1 cellular context compared by ENCODE assay signal in genomic region chr12:6230321-6231110, GRCh38.
TF ChIP-seq lines count a peak whose summit lies in the region.

No MANE protein-coding gene starts in this region.

TF ChIP-seq in HepG2, 621 proteins besides CTCF, POLR2A, EP300 and RAD21 (continued from another document and continues in another):
- TF ChIP-seq ZNF3 (CRISPR knock-in tag; IDR thresholded peaks at IDR 0.05): no peak
- TF ChIP-seq ZNF430 (CRISPR knock-in tag; IDR thresholded peaks at IDR 0.05): no peak
- no peak for TF ChIP-seq ZNF816 (CRISPR knock-in tag; IDR thresholded peaks at IDR 0.05; ENCODE audit: borderline replicate concordance)
- TF ChIP-seq ZNF563 (CRISPR knock-in tag; IDR thresholded peaks at IDR 0.05): no peak
- TF ChIP-seq ARNTL (CRISPR knock-in tag; IDR thresholded peaks at IDR 0.05): no peak
- no peak for TF ChIP-seq TBL1XR1 (IDR thresholded peaks at IDR 0.05; ENCODE audit: borderline replicate concordance, low read length, partially characterized antibody)
- peak; percentile 56 for TF ChIP-seq TARDBP (CRISPR knock-in tag; IDR thresholded peaks at IDR 0.05)
- TF ChIP-seq NCOA5 (CRISPR knock-in tag; IDR thresholded peaks at IDR 0.05): no peak
- no peak for TF ChIP-seq MED13 (CRISPR knock-in tag; IDR thresholded peaks at IDR 0.05)
- TF ChIP-seq ZNF484 (CRISPR knock-in tag; IDR thresholded peaks at IDR 0.05; ENCODE audit: borderline replicate concordance, low read depth): no peak
- no peak for TF ChIP-seq GRHL1 (CRISPR knock-in tag; conservative IDR thresholded peaks at IDR 0.05)
- TF ChIP-seq NCOA2 (CRISPR knock-in tag; IDR thresholded peaks at IDR 0.05): peak; percentile 92
- no peak for TF ChIP-seq SNRNP70 (IDR thresholded peaks at IDR 0.05; ENCODE audit: low read depth, low read length)
- TF ChIP-seq ZNF546 (CRISPR knock-in tag; conservative IDR thresholded peaks at IDR 0.05): no peak
- TF ChIP-seq NAIF1 (CRISPR knock-in tag; IDR thresholded peaks at IDR 0.05; ENCODE audit: borderline replicate concordance): no peak
- TF ChIP-seq HIVEP1 (CRISPR knock-in tag; IDR thresholded peaks at IDR 0.05): 0 out of 2 replicates have a peak, but pooled peaks have one; percentile 19
- no peak for TF ChIP-seq ETV6 (CRISPR knock-in tag; conservative IDR thresholded peaks at IDR 0.05)
- no peak for TF ChIP-seq ZNF431 (CRISPR knock-in tag; IDR thresholded peaks at IDR 0.05; ENCODE audit: borderline replicate concordance, low read depth)
- TF ChIP-seq GABPA (IDR thresholded peaks at IDR 0.05; ENCODE audit: low read depth, low read length): no peak
- no peak for TF ChIP-seq GABPA (CRISPR knock-in tag; IDR thresholded peaks at IDR 0.05; ENCODE audit: low read depth)
- TF ChIP-seq ZNF780A (CRISPR knock-in tag; IDR thresholded peaks at IDR 0.05): no peak
- TF ChIP-seq TGIF2 (CRISPR knock-in tag; IDR thresholded peaks at IDR 0.05): no peak
- TF ChIP-seq RFX1 (IDR thresholded peaks at IDR 0.05): no peak
- TF ChIP-seq AGO2 (optimal IDR thresholded peaks at IDR 0.05; ENCODE audit: low read depth, low read length): no peak
- TF ChIP-seq, protein P1, sequence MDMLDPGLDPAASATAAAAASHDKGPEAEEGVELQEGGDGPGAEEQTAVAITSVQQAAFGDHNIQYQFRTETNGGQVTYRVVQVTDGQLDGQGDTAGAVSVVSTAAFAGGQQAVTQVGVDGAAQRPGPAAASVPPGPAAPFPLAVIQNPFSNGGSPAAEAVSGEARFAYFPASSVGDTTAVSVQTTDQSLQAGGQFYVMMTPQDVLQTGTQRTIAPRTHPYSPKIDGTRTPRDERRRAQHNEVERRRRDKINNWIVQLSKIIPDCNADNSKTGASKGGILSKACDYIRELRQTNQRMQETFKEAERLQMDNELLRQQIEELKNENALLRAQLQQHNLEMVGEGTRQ (IDR thresholded peaks at IDR 0.05; ENCODE audit: low read depth, low read length): peak; percentile 91
- TF ChIP-seq, protein P1 (CRISPR knock-in tag; IDR thresholded peaks at IDR 0.05; ENCODE audit: borderline replicate concordance): peak; percentile 86; the same call in 1 of the 2 replicates
- no peak for TF ChIP-seq ZNF230 (CRISPR knock-in tag; IDR thresholded peaks at IDR 0.05)
- TF ChIP-seq, protein P2, sequence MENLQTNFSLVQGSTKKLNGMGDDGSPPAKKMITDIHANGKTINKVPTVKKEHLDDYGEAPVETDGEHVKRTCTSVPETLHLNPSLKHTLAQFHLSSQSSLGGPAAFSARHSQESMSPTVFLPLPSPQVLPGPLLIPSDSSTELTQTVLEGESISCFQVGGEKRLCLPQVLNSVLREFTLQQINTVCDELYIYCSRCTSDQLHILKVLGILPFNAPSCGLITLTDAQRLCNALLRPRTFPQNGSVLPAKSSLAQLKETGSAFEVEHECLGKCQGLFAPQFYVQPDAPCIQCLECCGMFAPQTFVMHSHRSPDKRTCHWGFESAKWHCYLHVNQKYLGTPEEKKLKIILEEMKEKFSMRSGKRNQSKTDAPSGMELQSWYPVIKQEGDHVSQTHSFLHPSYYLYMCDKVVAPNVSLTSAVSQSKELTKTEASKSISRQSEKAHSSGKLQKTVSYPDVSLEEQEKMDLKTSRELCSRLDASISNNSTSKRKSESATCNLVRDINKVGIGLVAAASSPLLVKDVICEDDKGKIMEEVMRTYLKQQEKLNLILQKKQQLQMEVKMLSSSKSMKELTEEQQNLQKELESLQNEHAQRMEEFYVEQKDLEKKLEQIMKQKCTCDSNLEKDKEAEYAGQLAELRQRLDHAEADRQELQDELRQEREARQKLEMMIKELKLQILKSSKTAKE (CRISPR knock-in tag; IDR thresholded peaks at IDR 0.05; ENCODE audit: borderline replicate concordance): peak; percentile 52; the same call in 1 of the 2 replicates
- TF ChIP-seq TEAD2 (CRISPR knock-in tag; IDR thresholded peaks at IDR 0.05): no peak
- TF ChIP-seq CC2D1A (CRISPR knock-in tag; IDR thresholded peaks at IDR 0.05): 0 out of 2 replicates have a peak, but pooled peaks have one; percentile 16
- TF ChIP-seq PHF21A (CRISPR knock-in tag; IDR thresholded peaks at IDR 0.05): no peak
- TF ChIP-seq ZFP37 (CRISPR knock-in tag; IDR thresholded peaks at IDR 0.05; ENCODE audit: borderline replicate concordance): no peak
- TF ChIP-seq ZSCAN12 (CRISPR knock-in tag; IDR thresholded peaks at IDR 0.05): no peak
- TF ChIP-seq ATF3 (CRISPR knock-in tag; IDR thresholded peaks at IDR 0.05): no peak
- no peak for TF ChIP-seq ZNF20 (CRISPR knock-in tag; IDR thresholded peaks at IDR 0.05)
- TF ChIP-seq ESRRA (CRISPR knock-in tag; IDR thresholded peaks at IDR 0.05; ENCODE audit: low read depth): no peak
- TF ChIP-seq ELF1 (CRISPR knock-in tag; IDR thresholded peaks at IDR 0.05): peak; percentile 46; the same call in 1 of the 2 replicates
- TF ChIP-seq ZNF777 (CRISPR knock-in tag; IDR thresholded peaks at IDR 0.05): no peak
- TF ChIP-seq PRPF4 (IDR thresholded peaks at IDR 0.05; ENCODE audit: low read depth, low read length, poor library complexity, severe bottlenecking): no peak
- TF ChIP-seq FOSL1 (CRISPR knock-in tag; IDR thresholded peaks at IDR 0.05; ENCODE audit: borderline replicate concordance): no peak
- TF ChIP-seq, protein P3, sequence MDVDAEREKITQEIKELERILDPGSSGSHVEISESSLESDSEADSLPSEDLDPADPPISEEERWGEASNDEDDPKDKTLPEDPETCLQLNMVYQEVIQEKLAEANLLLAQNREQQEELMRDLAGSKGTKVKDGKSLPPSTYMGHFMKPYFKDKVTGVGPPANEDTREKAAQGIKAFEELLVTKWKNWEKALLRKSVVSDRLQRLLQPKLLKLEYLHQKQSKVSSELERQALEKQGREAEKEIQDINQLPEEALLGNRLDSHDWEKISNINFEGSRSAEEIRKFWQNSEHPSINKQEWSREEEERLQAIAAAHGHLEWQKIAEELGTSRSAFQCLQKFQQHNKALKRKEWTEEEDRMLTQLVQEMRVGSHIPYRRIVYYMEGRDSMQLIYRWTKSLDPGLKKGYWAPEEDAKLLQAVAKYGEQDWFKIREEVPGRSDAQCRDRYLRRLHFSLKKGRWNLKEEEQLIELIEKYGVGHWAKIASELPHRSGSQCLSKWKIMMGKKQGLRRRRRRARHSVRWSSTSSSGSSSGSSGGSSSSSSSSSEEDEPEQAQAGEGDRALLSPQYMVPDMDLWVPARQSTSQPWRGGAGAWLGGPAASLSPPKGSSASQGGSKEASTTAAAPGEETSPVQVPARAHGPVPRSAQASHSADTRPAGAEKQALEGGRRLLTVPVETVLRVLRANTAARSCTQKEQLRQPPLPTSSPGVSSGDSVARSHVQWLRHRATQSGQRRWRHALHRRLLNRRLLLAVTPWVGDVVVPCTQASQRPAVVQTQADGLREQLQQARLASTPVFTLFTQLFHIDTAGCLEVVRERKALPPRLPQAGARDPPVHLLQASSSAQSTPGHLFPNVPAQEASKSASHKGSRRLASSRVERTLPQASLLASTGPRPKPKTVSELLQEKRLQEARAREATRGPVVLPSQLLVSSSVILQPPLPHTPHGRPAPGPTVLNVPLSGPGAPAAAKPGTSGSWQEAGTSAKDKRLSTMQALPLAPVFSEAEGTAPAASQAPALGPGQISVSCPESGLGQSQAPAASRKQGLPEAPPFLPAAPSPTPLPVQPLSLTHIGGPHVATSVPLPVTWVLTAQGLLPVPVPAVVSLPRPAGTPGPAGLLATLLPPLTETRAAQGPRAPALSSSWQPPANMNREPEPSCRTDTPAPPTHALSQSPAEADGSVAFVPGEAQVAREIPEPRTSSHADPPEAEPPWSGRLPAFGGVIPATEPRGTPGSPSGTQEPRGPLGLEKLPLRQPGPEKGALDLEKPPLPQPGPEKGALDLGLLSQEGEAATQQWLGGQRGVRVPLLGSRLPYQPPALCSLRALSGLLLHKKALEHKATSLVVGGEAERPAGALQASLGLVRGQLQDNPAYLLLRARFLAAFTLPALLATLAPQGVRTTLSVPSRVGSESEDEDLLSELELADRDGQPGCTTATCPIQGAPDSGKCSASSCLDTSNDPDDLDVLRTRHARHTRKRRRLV (CRISPR knock-in tag; IDR thresholded peaks at IDR 0.05): 0 out of 2 replicates have a peak, but pooled peaks have one; percentile 48
- TF ChIP-seq BHLHE40 (IDR thresholded peaks at IDR 0.05; ENCODE audit: low read length): peak; percentile 93
- no peak for TF ChIP-seq PLSCR1 (CRISPR knock-in tag; IDR thresholded peaks at IDR 0.05; ENCODE audit: borderline replicate concordance)
- no peak for TF ChIP-seq ZNF577 (CRISPR knock-in tag; IDR thresholded peaks at IDR 0.05; ENCODE audit: borderline replicate concordance, low read depth)
- TF ChIP-seq ZNF501 (CRISPR knock-in tag; IDR thresholded peaks at IDR 0.05): no peak
- no peak for TF ChIP-seq ZNF83 (CRISPR knock-in tag; IDR thresholded peaks at IDR 0.05; ENCODE audit: borderline replicate concordance)
- TF ChIP-seq FOXJ3 (CRISPR knock-in tag; IDR thresholded peaks at IDR 0.05; ENCODE audit: borderline replicate concordance): no peak
- no peak for TF ChIP-seq SNAPC5 (CRISPR knock-in tag; IDR thresholded peaks at IDR 0.05; ENCODE audit: borderline replicate concordance)
- TF ChIP-seq, protein P4, sequence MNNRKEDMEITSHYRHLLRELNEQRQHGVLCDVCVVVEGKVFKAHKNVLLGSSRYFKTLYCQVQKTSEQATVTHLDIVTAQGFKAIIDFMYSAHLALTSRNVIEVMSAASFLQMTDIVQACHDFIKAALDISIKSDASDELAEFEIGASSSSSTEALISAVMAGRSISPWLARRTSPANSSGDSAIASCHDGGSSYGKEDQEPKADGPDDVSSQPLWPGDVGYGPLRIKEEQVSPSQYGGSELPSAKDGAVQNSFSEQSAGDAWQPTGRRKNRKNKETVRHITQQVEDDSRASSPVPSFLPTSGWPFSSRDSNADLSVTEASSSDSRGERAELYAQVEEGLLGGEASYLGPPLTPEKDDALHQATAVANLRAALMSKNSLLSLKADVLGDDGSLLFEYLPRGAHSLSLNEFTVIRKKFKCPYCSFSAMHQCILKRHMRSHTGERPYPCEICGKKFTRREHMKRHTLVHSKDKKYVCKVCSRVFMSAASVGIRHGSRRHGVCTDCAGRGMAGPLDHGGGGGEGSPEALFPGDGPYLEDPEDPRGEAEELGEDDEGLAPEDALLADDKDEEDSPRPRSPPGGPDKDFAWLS (CRISPR knock-in tag; IDR thresholded peaks at IDR 0.05; ENCODE audit: borderline replicate concordance): no peak
- no peak for TF ChIP-seq TBP (CRISPR knock-in tag; IDR thresholded peaks at IDR 0.05)
- no peak for TF ChIP-seq ZBTB42 (CRISPR knock-in tag; IDR thresholded peaks at IDR 0.05)
- peak; percentile 93; the same call in 1 of the 2 replicates for TF ChIP-seq THRA (CRISPR knock-in tag; IDR thresholded peaks at IDR 0.05; ENCODE audit: borderline replicate concordance)
- TF ChIP-seq TIGD3 (CRISPR knock-in tag; IDR thresholded peaks at IDR 0.05; ENCODE audit: borderline replicate concordance): no peak
- no peak for TF ChIP-seq ZFP36L2 (CRISPR knock-in tag; IDR thresholded peaks at IDR 0.05)
- no peak for TF ChIP-seq LBX2 (CRISPR knock-in tag; IDR thresholded peaks at IDR 0.05; ENCODE audit: borderline replicate concordance)
